16 cellular contexts compared by ENCODE assay signal in genomic region chr9:15272377-15272928, GRCh38. TPM values are rescaled to one million over a fixed set of nuclear protein-coding genes. Genes with fewer than 3 reads are reported as not detected.
A peak's percentile ranks its signal among the peaks of the same experiment; 100 is the strongest.
DNase-seq lines count a peak whose midpoint lies in the region; ATAC-seq and TF ChIP-seq lines count a peak whose summit lies in the region.
"Had no signal": no experiment of that assay in that cellular context is flagged by ENCODE, and none has a peak within 500 bp of the region (broad histone marks: within the 10 kb centered on the region; RNA-seq: fewer than 3 reads in every experiment).

No MANE protein-coding gene starts in this region.

- peaks cover 35 to 60% (median 50%) of the 10 kb centered on the region in 4 donors for H3K4me1 Mint-ChIP-seq in naive thymus-derived CD8-positive, alpha-beta T cell
- peaks cover 43% of the 10 kb centered on the region for H3K4me1 Mint-ChIP-seq in activated T-helper 1 cell treated with anti-CD3 and anti-CD28 coated beads, Interleukin-12 subunit alpha, Interleukin-12 subunit beta, Interleukin-2, Interleukin-4 antibody, amounts not matched to agents 30 ng/mL and 10 ng/mL and 1 ng/mL, durations not matched to agents 14 hours and 24 hours and 36 hours (ENCODE audit: low read depth)

- H3K27me3 Mint-ChIP-seq in naive thymus-derived CD8-positive, alpha-beta T cell = no peaks in the 10 kb centered on the region
- H3K27me3 Mint-ChIP-seq in activated T-helper 1 cell treated with anti-CD3 and anti-CD28 coated beads, Interleukin-12 subunit alpha, Interleukin-12 subunit beta, Interleukin-2, Interleukin-4 antibody, amounts not matched to agents 30 ng/mL and 10 ng/mL and 1 ng/mL, durations not matched to agents 14 hours and 24 hours and 36 hours (ENCODE audit: insufficient read depth) = no peaks in the 10 kb centered on the region
- H3K27me3 Mint-ChIP-seq: IgD-negative memory B cell had no signal

- H3K4me3 Mint-ChIP-seq in naive thymus-derived CD8-positive, alpha-beta T cell = peak overlapping the region in 1 of 10 donors; percentile 30
- H3K4me3 Mint-ChIP-seq in activated T-helper 1 cell treated with anti-CD3 and anti-CD28 coated beads, Interleukin-12 subunit alpha, Interleukin-12 subunit beta, Interleukin-2, Interleukin-4 antibody, amounts not matched to agents 30 ng/mL and 10 ng/mL and 1 ng/mL, durations not matched to agents 14 hours and 24 hours and 36 hours = no peak overlapping the region
- H3K4me3 Mint-ChIP-seq: IgD-negative memory B cell had no signal

- H3K9me3 Mint-ChIP-seq in naive thymus-derived CD8-positive, alpha-beta T cell = no peaks in the 10 kb centered on the region
- H3K9me3 Mint-ChIP-seq in activated T-helper 1 cell treated with anti-CD3 and anti-CD28 coated beads, Interleukin-12 subunit alpha, Interleukin-12 subunit beta, Interleukin-2, Interleukin-4 antibody, amounts not matched to agents 30 ng/mL and 10 ng/mL and 1 ng/mL, durations not matched to agents 14 hours and 24 hours and 36 hours = no peaks in the 10 kb centered on the region
- H3K9me3 Mint-ChIP-seq: IgD-negative memory B cell had no signal

- TF ChIP-seq CTCF in VCaP (conservative IDR thresholded peaks at IDR 0.05) = no peak
- TF ChIP-seq CTCF in foreskin keratinocyte (conservative IDR thresholded peaks at IDR 0.05) = no peak

- POLR2A ChIA-PET in naive thymus-derived CD8-positive, alpha-beta T cell (lab: Charles Lee) = interaction anchor here (0.6 to 0.9 kb wide), 2 partner anchors 37 to 186 kb away, joined by 3 read pairs; no protein-coding TSS in a partner anchor

- no peak for ATAC-seq in naive thymus-derived CD8-positive, alpha-beta T cell
- ATAC-seq in foreskin keratinocyte (no peak), GM19023 (IDR thresholded peaks at IDR 0.05; ENCODE audit: unreplicated experiment) (no peak)
- ATAC-seq: Right ventricle myocardium inferior had no signal

- H3K27me3 ChIP-seq in foreskin keratinocyte = no peaks in the 10 kb centered on the region
- H3K27me3 ChIP-seq: Peyer's patch had no signal

- intact Hi-C loops in activated T-helper 1 cell treated with anti-CD3 and anti-CD28 coated beads, Interleukin-12 subunit alpha, Interleukin-12 subunit beta, Interleukin-2, Interleukin-4 antibody, amounts not matched to agents 30 ng/mL and 10 ng/mL and 1 ng/mL, durations not matched to agents 14 hours and 24 hours and 36 hours (cut with micrococcal nuclease) = no loop called here

- peak overlapping the region; percentile 40 for H3K27ac ChIP-seq in VCaP
- no peak overlapping the region for H3K27ac ChIP-seq in foreskin keratinocyte
- H3K27ac ChIP-seq: HL-60, Peyer's patch, SK-N-MC had no signal

- peak overlapping the region in 6 of 10 donors; percentile 0 to 53 (median 27) for H3K27ac Mint-ChIP-seq in naive thymus-derived CD8-positive, alpha-beta T cell
- H3K27ac Mint-ChIP-seq in activated T-helper 1 cell treated with anti-CD3 and anti-CD28 coated beads, Interleukin-12 subunit alpha, Interleukin-12 subunit beta, Interleukin-2, Interleukin-4 antibody, amounts not matched to agents 30 ng/mL and 10 ng/mL and 1 ng/mL, durations not matched to agents 14 hours and 24 hours and 36 hours = no peak overlapping the region
- H3K27ac Mint-ChIP-seq: IgD-negative memory B cell had no signal

- peaks cover 0 to 28% (median 9%) of the 10 kb centered on the region in 3 donors for H3K36me3 Mint-ChIP-seq in naive thymus-derived CD8-positive, alpha-beta T cell
- peaks cover 19% of the 10 kb centered on the region for H3K36me3 Mint-ChIP-seq in activated T-helper 1 cell treated with anti-CD3 and anti-CD28 coated beads, Interleukin-12 subunit alpha, Interleukin-12 subunit beta, Interleukin-2, Interleukin-4 antibody, amounts not matched to agents 30 ng/mL and 10 ng/mL and 1 ng/mL, durations not matched to agents 14 hours and 24 hours and 36 hours (ENCODE audit: low read depth)
- H3K36me3 Mint-ChIP-seq: IgD-negative memory B cell had no signal

- no peaks in the 10 kb centered on the region for H3K4me1 ChIP-seq in foreskin keratinocyte

- DNase-seq in NCI-H1105 treated with DMSO at 0.1 percent for 48 hours (lab: John Stamatoyannopoulos, UW) (peak; percentile 40), NCI-H345 (lab: John Stamatoyannopoulos, UW) (peak; percentile 37), dedifferentiated amniotic fluid mesenchymal stem cell (ENCODE audit: extremely low spot score) (no peak), foreskin keratinocyte (no peak)
- no peak for DNase-seq in naive thymus-derived CD8-positive, alpha-beta T cell
- no peak for DNase-seq in activated T-helper 1 cell treated with anti-CD3 and anti-CD28 coated beads, Interleukin-12 subunit alpha, Interleukin-12 subunit beta, Interleukin-2, Interleukin-4 antibody, amounts not matched to agents 30 ng/mL and 10 ng/mL and 1 ng/mL, durations not matched to agents 14 hours and 24 hours and 36 hours (ENCODE audit: low spot score)
- DNase-seq: H7, NCI-H1930, NCI-H2227 treated with DMSO at 0.1 percent for 48 hours, Peyer's patch had no signal

RNA-seq across cellular contexts. Expression of gene TTC39B, which starts 34.6 kb away (rescaled TPM):
- 10 to 100 TPM; 43.9 to 44.8 TPM for total RNA-seq in naive thymus-derived CD8-positive, alpha-beta T cell
- 10 to 100 TPM in 2 of 3 donors, 1 to 10 TPM in 1; 4.5 to 13.0 (median 10.1) TPM for polyA plus RNA-seq in naive thymus-derived CD8-positive, alpha-beta T cell
- total RNA-seq in foreskin keratinocyte = 7.9 and 8.7 TPM in 2 replicates
- polyA plus RNA-seq in foreskin keratinocyte = 2.7 and 2.9 TPM in 2 replicates
- 23.8 and 26.1 TPM in 2 replicates for total RNA-seq in activated T-helper 1 cell treated with anti-CD3 and anti-CD28 coated beads, Interleukin-12 subunit alpha, Interleukin-12 subunit beta, Interleukin-2, Interleukin-4 antibody, amounts not matched to agents 30 ng/mL and 10 ng/mL and 1 ng/mL, durations not matched to agents 14 hours and 24 hours and 36 hours

Comparison
In these comparisons a context has a peak if more than half of its experiments do, and no peak if none do; other contexts are left out.
1. DNase-seq: peak in NCI-H1105 treated with DMSO at 0.1 percent for 48 hours (single experiment) and NCI-H345 (single experiment); none in naive thymus-derived CD8-positive, alpha-beta T cell (0 of 10), dedifferentiated amniotic fluid mesenchymal stem cell (single experiment), foreskin keratinocyte (0 of 2) and activated T-helper 1 cell treated with anti-CD3 and anti-CD28 coated beads, Interleukin-12 subunit alpha, Interleukin-12 subunit beta, Interleukin-2, Interleukin-4 antibody, amounts not matched to agents 30 ng/mL and 10 ng/mL and 1 ng/mL, durations not matched to agents 14 hours and 24 hours and 36 hours (single experiment).